ENCODE assay signal across 8 cellular contexts in genomic region chr12:12983420-12984035, GRCh38. TPM values are rescaled to one million over a fixed set of nuclear protein-coding genes. Genes with fewer than 3 reads are reported as not detected.
DNase-seq lines count a peak whose midpoint lies in the region; ATAC-seq and TF ChIP-seq lines count a peak whose summit lies in the region.

No MANE protein-coding gene starts in this region.

- H3K36me3 ChIP-seq in esophagus muscularis mucosa: peaks cover 19 to 78% (median 49%) of the 10 kb centered on the region in 4 donors

- H3K27ac ChIP-seq in esophagus muscularis mucosa (replicated peaks in 1 of 4): no peak overlapping the region

- no peaks in the 10 kb centered on the region for H3K4me1 Mint-ChIP-seq in nephron
- peaks cover 2% of the 10 kb centered on the region for H3K4me1 Mint-ChIP-seq in activated CD4-positive, alpha-beta memory T cell treated with anti-CD3 and anti-CD28 coated beads for 36 hours (ENCODE audit: low read depth)

- peaks cover 15 to 27% (median 21%) of the 10 kb centered on the region in 4 donors for H3K4me1 ChIP-seq in esophagus muscularis mucosa

- peak; percentile 34 for DNase-seq in AG09319 (ENCODE audit: extremely low read depth, low read depth)
- peak; percentile 63 for DNase-seq in RKO (ENCODE audit: low spot score)
- DNase-seq in esophagus muscularis mucosa (ENCODE audit: extremely low spot score): no peak
- DNase-seq in activated CD4-positive, alpha-beta memory T cell treated with anti-CD3 and anti-CD28 coated beads for 36 hours: no peak
- DNase-seq in activated T-cell treated with anti-CD3 and anti-CD28 coated beads for 4 hours: no peak
- DNase-seq in OCI-M2 (lab: John Stamatoyannopoulos, UW; ENCODE audit: unreplicated experiment): no peak

- H3K27ac Mint-ChIP-seq in nephron: no peak overlapping the region
- no peak overlapping the region for H3K27ac Mint-ChIP-seq in activated CD4-positive, alpha-beta memory T cell treated with anti-CD3 and anti-CD28 coated beads for 36 hours

- no peaks in the 10 kb centered on the region for H3K9me3 ChIP-seq in esophagus muscularis mucosa

- no peaks in the 10 kb centered on the region for H3K27me3 ChIP-seq in esophagus muscularis mucosa

- no peaks in the 10 kb centered on the region for H3K27me3 Mint-ChIP-seq in nephron (ENCODE audit: low read depth)
- H3K27me3 Mint-ChIP-seq in activated CD4-positive, alpha-beta memory T cell treated with anti-CD3 and anti-CD28 coated beads for 36 hours: no peaks in the 10 kb centered on the region

- peaks cover 24% of the 10 kb centered on the region for H3K36me3 Mint-ChIP-seq in nephron (ENCODE audit: low read depth)
- H3K36me3 Mint-ChIP-seq in activated CD4-positive, alpha-beta memory T cell treated with anti-CD3 and anti-CD28 coated beads for 36 hours: peaks cover 7% of the 10 kb centered on the region

- no peak overlapping the region for H3K4me3 ChIP-seq in esophagus muscularis mucosa

- no peak for TF ChIP-seq EP300 in esophagus muscularis mucosa (IDR thresholded peaks at IDR 0.05)

- peak; percentile 67 for TF ChIP-seq CTCF in AG09319 (IDR thresholded peaks at IDR 0.05; ENCODE audit: low read depth, low read length)
- peak; percentile 52 to 67 (median 52) for TF ChIP-seq CTCF in esophagus muscularis mucosa (IDR thresholded peaks at IDR 0.05)
- TF ChIP-seq CTCF in nephron (IDR thresholded peaks at IDR 0.05; ENCODE audit: unreplicated experiment in 3 of 3): peak; percentile 56 to 62 (median 58)

- no peak for TF ChIP-seq POLR2A in esophagus muscularis mucosa (IDR thresholded peaks at IDR 0.05; ENCODE audit: low read depth)

- ATAC-seq in GM21529 (IDR thresholded peaks at IDR 0.05; ENCODE audit: unreplicated experiment): peak; percentile 45

- POLR2A ChIA-PET in activated CD4-positive, alpha-beta memory T cell treated with anti-CD3 and anti-CD28 coated beads for 36 hours (lab: Charles Lee): no interaction called here

- intact Hi-C loops in esophagus muscularis mucosa (cut with DNase I): loop anchor here (5.0 to 10.0 kb wide), 2 partner anchors 66 to 189 kb away; no protein-coding TSS in a partner anchor
- intact Hi-C loops in activated CD4-positive, alpha-beta memory T cell treated with anti-CD3 and anti-CD28 coated beads for 36 hours (cut with micrococcal nuclease): loop anchor here (1.0 to 2.0 kb wide), 3 partner anchors 67 to 195 kb away; no protein-coding TSS in a partner anchor

- CTCF ChIA-PET in activated CD4-positive, alpha-beta memory T cell treated with anti-CD3 and anti-CD28 coated beads for 36 hours (lab: Charles Lee): interaction anchor here (0.6 to 3.3 kb wide), 11 partner anchors 13 to 228 kb away, joined by 3 to 29 read pairs (median 3); no protein-coding TSS in a partner anchor

- no peak overlapping the region for H3K4me3 Mint-ChIP-seq in nephron
- H3K4me3 Mint-ChIP-seq in activated CD4-positive, alpha-beta memory T cell treated with anti-CD3 and anti-CD28 coated beads for 36 hours: no peak overlapping the region

- H3K9me3 Mint-ChIP-seq in nephron: no peaks in the 10 kb centered on the region
- no peaks in the 10 kb centered on the region for H3K9me3 Mint-ChIP-seq in activated CD4-positive, alpha-beta memory T cell treated with anti-CD3 and anti-CD28 coated beads for 36 hours

- 59% methylated on average over 9 of the region's 9 CpGs for WGBS in esophagus muscularis mucosa

RNA-seq across cellular contexts. Expression of gene HEBP1, which starts 16.5 kb away (rescaled TPM):
- 10 to 100 TPM; 40.6 to 70.6 (median 61.9) TPM for total RNA-seq in esophagus muscularis mucosa
- 10 to 100 TPM; 20.5 to 22.4 TPM for total RNA-seq in activated CD4-positive, alpha-beta memory T cell treated with anti-CD3 and anti-CD28 coated beads for 36 hours

RNA-seq across cellular contexts. Expression of gene GPRC5D, which starts 31.6 kb away (rescaled TPM):
- total RNA-seq in esophagus muscularis mucosa: under 1 TPM in 1 of 4 donors, not detected in 3; 0.84 TPM
- total RNA-seq in activated CD4-positive, alpha-beta memory T cell treated with anti-CD3 and anti-CD28 coated beads for 36 hours: under 1 TPM in 1 of 2 experiments, not detected in 1; 0.46 TPM

Comparison
In these comparisons a context has a peak if more than half of its experiments do, and no peak if none do; other contexts are left out.
1. DNase-seq: peak in AG09319 (single experiment) and RKO (single experiment); none in esophagus muscularis mucosa (single experiment), activated CD4-positive, alpha-beta memory T cell treated with anti-CD3 and anti-CD28 coated beads for 36 hours (single experiment), activated T-cell treated with anti-CD3 and anti-CD28 coated beads for 4 hours (single experiment) and OCI-M2 (single experiment).
2. Peak in every context shown above with its lines, with median percentiles within 50 percentile points of each other: CTCF ChIP-seq.